1 cellular context compared by ENCODE assay signal in genomic region chr10:74823791-74824183, GRCh38.
TF ChIP-seq lines count a peak whose summit lies in the region.

No MANE protein-coding gene starts in this region.

TF ChIP-seq in HEK293, 187 proteins besides CTCF, POLR2A, EP300 and RAD21 (continued from another document and continues in another):
- TF ChIP-seq PRDM2 (tag by site-specific recombination; IDR thresholded peaks at IDR 0.05; ENCODE audit: borderline replicate concordance) (no peak), PRDM1 (tag by site-specific recombination; IDR thresholded peaks at IDR 0.05) (no peak; the same call in 1 of the 2 replicates), ZNF626 (tag by site-specific recombination; IDR thresholded peaks at IDR 0.05) (no peak), ZNF473 (tag by site-specific recombination; IDR thresholded peaks at IDR 0.05) (no peak), ZNF792 (tag by site-specific recombination; IDR thresholded peaks at IDR 0.05) (no peak), ZNF366 (tag by site-specific recombination; conservative IDR thresholded peaks at IDR 0.05) (peak; percentile 65), GFI1B (tag by site-specific recombination; IDR thresholded peaks at IDR 0.05) (peak; percentile 87), ZNF223 (tag by site-specific recombination; IDR thresholded peaks at IDR 0.05) (no peak), BCL11A (tag by site-specific recombination; IDR thresholded peaks at IDR 0.05; ENCODE audit: low read depth) (peak; percentile 79; the same call in 1 of the 2 replicates), ZNF324 (tag by site-specific recombination; IDR thresholded peaks at IDR 0.05) (no peak), INSM2 (tag by site-specific recombination; IDR thresholded peaks at IDR 0.05) (peak; percentile 67), ZNF561 (tag by site-specific recombination; IDR thresholded peaks at IDR 0.05; ENCODE audit: borderline replicate concordance) (0 out of 2 replicates have a peak, but pooled peaks have one; percentile 33), ZNF707 (tag by site-specific recombination; IDR thresholded peaks at IDR 0.05) (no peak), ZNF510 (tag by site-specific recombination; IDR thresholded peaks at IDR 0.05; ENCODE audit: insufficient replicate concordance) (no peak), ZNF302 (tag by site-specific recombination; IDR thresholded peaks at IDR 0.05; ENCODE audit: low read depth) (no peak), ZNF146 (tag by site-specific recombination; IDR thresholded peaks at IDR 0.05) (no peak), ZNF133 (tag by site-specific recombination; IDR thresholded peaks at IDR 0.05) (no peak), ZNF362 (tag by site-specific recombination; IDR thresholded peaks at IDR 0.05) (no peak), PRDM10 (tag by site-specific recombination; IDR thresholded peaks at IDR 0.05) (no peak), ZXDB (tag by site-specific recombination; IDR thresholded peaks at IDR 0.05) (peak; percentile 91), GLI2 (tag by site-specific recombination; IDR thresholded peaks at IDR 0.05; ENCODE audit: borderline replicate concordance, low read depth) (peak; percentile 83; the same call in 1 of the 2 replicates), ZNF768 (tag by site-specific recombination; IDR thresholded peaks at IDR 0.05) (no peak), IKZF3 (tag by site-specific recombination; IDR thresholded peaks at IDR 0.05) (peak; percentile 91), PRDM6 (tag by site-specific recombination; IDR thresholded peaks at IDR 0.05) (peak; percentile 100), BCL6B (tag by site-specific recombination; IDR thresholded peaks at IDR 0.05) (no peak), WT1 (tag by site-specific recombination; IDR thresholded peaks at IDR 0.05) (peak; percentile 84), KLF7 (tag by site-specific recombination; IDR thresholded peaks at IDR 0.05; ENCODE audit: borderline replicate concordance) (peak; percentile 30; the same call in 1 of the 2 replicates), ZNF518A (tag by site-specific recombination; conservative IDR thresholded peaks at IDR 0.05; ENCODE audit: low read depth) (no peak), RBAK (tag by site-specific recombination; IDR thresholded peaks at IDR 0.05) (no peak), ZFP41 (tag by site-specific recombination; IDR thresholded peaks at IDR 0.05; ENCODE audit: borderline replicate concordance) (no peak), SP7 (tag by site-specific recombination; IDR thresholded peaks at IDR 0.05) (peak; percentile 45), ZNF629 (tag by site-specific recombination; IDR thresholded peaks at IDR 0.05) (peak; percentile 74), HOXA7 (CRISPR knock-in tag; IDR thresholded peaks at IDR 0.05; ENCODE audit: borderline replicate concordance) (no peak), ZFHX2 (tag by site-specific recombination; conservative IDR thresholded peaks at IDR 0.05) (no peak)
